In genomic region chr12:119593578-119594398, GRCh38 we compare ENCODE assay signal across 11 cellular contexts. TPM values are rescaled to one million over a fixed set of nuclear protein-coding genes. Genes with fewer than 3 reads are reported as not detected.
DNase-seq lines count a peak whose midpoint lies in the region; ATAC-seq and TF ChIP-seq lines count a peak whose summit lies in the region.
"Had no signal": no experiment of that assay in that cellular context is flagged by ENCODE, and none has a peak within 500 bp of the region (broad histone marks: within the 10 kb centered on the region; RNA-seq: fewer than 3 reads in every experiment).

TMEM233 (plus strand) TSS chr12:119593774; CDS start chr12:119593849, 75 bp downstream.

- DNase-seq in DMS53 (lab: John Stamatoyannopoulos, UW) (peak; percentile 40), DMS53 treated with DMSO at 0.1 percent for 48 hours (lab: John Stamatoyannopoulos, UW; ENCODE audit: unreplicated experiment) (no peak), epithelial cell of proximal tubule (ENCODE audit: low read depth) (no peak), lower lobe of right lung (peak; percentile 46), thyroid gland (peak; percentile 28 to 61), LoVo (ENCODE audit: low spot score) (no peak)
- no peak for DNase-seq in stimulated activated CD4-positive, alpha-beta T cell treated with anti-CD3 and anti-CD28 coated beads, Interleukin-15, amount 100 ng/mL, for 24 hours
- DNase-seq: 8988T; activated naive CD4-positive, alpha-beta T cell treated with anti-CD3 and anti-CD28 coated beads, Interleukin-2, amount 50 U/mL, for 16 hours had no signal

- H3K4me1 ChIP-seq in lower lobe of right lung (peaks cover 6% of the 10 kb centered on the region), thyroid gland (peaks cover 7 to 31% of the 10 kb centered on the region in 2 donors)

- intact Hi-C loops in lower lobe of right lung (cut with DNase I) (no loop called here), thyroid gland (cut with DNase I) (no loop called here)

- H3K4me3 ChIP-seq in epithelial cell of proximal tubule (ENCODE audit: low read depth, low read length): peak within 1 kb of the TSS; percentile 82
- H3K4me3 ChIP-seq in lower lobe of right lung: peak within 1 kb of the TSS; percentile 56
- H3K4me3 ChIP-seq in thyroid gland (replicated peaks in 1 of 3): peak within 1 kb of the TSS in 2 of 3 donors; percentile 31 to 50

- H3K27ac ChIP-seq in lower lobe of right lung: peak within 1 kb of the TSS; percentile 49
- H3K27ac ChIP-seq in thyroid gland: peak within 1 kb of the TSS; percentile 35 to 96 (median 93)

- no peaks in the 10 kb centered on the region for H3K9me3 ChIP-seq in lower lobe of right lung
- H3K9me3 ChIP-seq in thyroid gland: no peaks in the 10 kb centered on the region

- peak; percentile 68 to 86 for TF ChIP-seq POLR2A in thyroid gland (IDR thresholded peaks at IDR 0.05)

- H3K36me3 ChIP-seq in lower lobe of right lung: no peaks in the 10 kb centered on the region
- H3K36me3 ChIP-seq in thyroid gland: no peaks in the 10 kb centered on the region

- TF ChIP-seq CTCF in epithelial cell of proximal tubule (conservative IDR thresholded peaks at IDR 0.05; ENCODE audit: low read depth, low read length) (no peak), lower lobe of right lung (IDR thresholded peaks at IDR 0.05) (no peak), thyroid gland (IDR thresholded peaks at IDR 0.05) (no peak)

- 0 to 1% methylated on average over 22 to 24 of the region's 48 CpGs for WGBS in thyroid gland, 2 donors

- H3K27me3 ChIP-seq in lower lobe of right lung (ENCODE audit: low read depth): peaks cover 36% of the 10 kb centered on the region
- H3K27me3 ChIP-seq in thyroid gland: no peaks in the 10 kb centered on the region

- ATAC-seq in lower lobe of right lung (peak; percentile 29 to 43), GM18517 (IDR thresholded peaks at IDR 0.05; ENCODE audit: unreplicated experiment) (no peak)
- ATAC-seq: HCT116 had no signal

RNA-seq across cellular contexts. Expression of gene TMEM233, which starts in this region (rescaled TPM):
- total RNA-seq in epithelial cell of proximal tubule (0.17 TPM in 1 of 2 replicates, not detected in the other), lower lobe of right lung (0.47 TPM), thyroid gland (1 to 10 TPM; 1.3 to 7.9 (median 4.4) TPM)

Comparison
In these comparisons a context has a peak if more than half of its experiments do, and no peak if none do; other contexts are left out.
1. DNase-seq: peak in DMS53 (single experiment) and thyroid gland (2 of 2); none in DMS53 treated with DMSO at 0.1 percent for 48 hours (single experiment), epithelial cell of proximal tubule (single experiment), stimulated activated CD4-positive, alpha-beta T cell treated with anti-CD3 and anti-CD28 coated beads, Interleukin-15, amount 100 ng/mL, for 24 hours (single experiment) and LoVo (single experiment).
2. Peak in DNase-seq, ATAC-seq, H3K4me3 ChIP-seq and H3K27ac ChIP-seq in lower lobe of right lung; RNA of the gene not detected or under 1 TPM.
3. Peak in every context shown above with its lines, with median percentiles within 50 percentile points of each other: H3K4me3 ChIP-seq.